ENCODE assay signal across 1 cellular context in genomic region chr18:1006965-1007364, GRCh38.
TF ChIP-seq lines count a peak whose summit lies in the region.

No MANE protein-coding gene starts in this region.

TF ChIP-seq in K562, 482 proteins besides CTCF, POLR2A, EP300 and RAD21 (continued from another document):
- TF ChIP-seq ZNF395 (CRISPR knock-in tag; IDR thresholded peaks at IDR 0.05) (no peak), MXD1 (CRISPR knock-in tag; IDR thresholded peaks at IDR 0.05; ENCODE audit: borderline replicate concordance, poor library complexity, severe bottlenecking) (no peak), HMBOX1 (IDR thresholded peaks at IDR 0.05) (0 out of 2 replicates have a peak, but pooled peaks have one; percentile 29), ZNF23 (CRISPR knock-in tag; IDR thresholded peaks at IDR 0.05) (no peak), RBM39 (optimal IDR thresholded peaks at IDR 0.05; ENCODE audit: low read depth, low read length) (no peak), HNRNPUL1 (IDR thresholded peaks at IDR 0.05; ENCODE audit: low read length) (no peak), NCOR1 (IDR thresholded peaks at IDR 0.05) (peak; percentile 52; the same call in 1 of the 2 replicates), POLR2H (tag; IDR thresholded peaks at IDR 0.05; ENCODE audit: low read depth) (no peak), MITF (IDR thresholded peaks at IDR 0.05) (no peak), ARID1B (IDR thresholded peaks at IDR 0.05) (peak; percentile 64; the same call in 1 of the 2 replicates), FOXA3 (CRISPR knock-in tag; conservative IDR thresholded peaks at IDR 0.05 in 1 of 2, IDR thresholded peaks at IDR 0.05 in 1 of 2) (no peak), CBFA2T2 (conservative IDR thresholded peaks at IDR 0.05) (peak; percentile 45), CBFA2T3 (IDR thresholded peaks at IDR 0.05) (peak; percentile 68), FUS (optimal IDR thresholded peaks at IDR 0.05; ENCODE audit: low read depth, low read length) (no peak), CHD1 (IDR thresholded peaks at IDR 0.05; ENCODE audit: low read length) (no peak), SOX6 (IDR thresholded peaks at IDR 0.05) (peak; percentile 60; the same call in 1 of the 2 replicates), JUND (IDR thresholded peaks at IDR 0.05; ENCODE audit: borderline replicate concordance, low read depth, low read length) (peak; percentile 13; the same call in 1 of the 2 replicates), JUND (tag; IDR thresholded peaks at IDR 0.05; ENCODE audit: borderline replicate concordance, low read depth, low read length) (no peak; the same call in 2 of the 3 replicates), ZEB2 (IDR thresholded peaks at IDR 0.05) (peak; percentile 55; the same call in 1 of the 2 replicates)
TF ChIP-seq in K562: peak in this region for 17.
